Comparison of ENCODE assay signal across 5 cellular contexts in the genomic region with DNA sequence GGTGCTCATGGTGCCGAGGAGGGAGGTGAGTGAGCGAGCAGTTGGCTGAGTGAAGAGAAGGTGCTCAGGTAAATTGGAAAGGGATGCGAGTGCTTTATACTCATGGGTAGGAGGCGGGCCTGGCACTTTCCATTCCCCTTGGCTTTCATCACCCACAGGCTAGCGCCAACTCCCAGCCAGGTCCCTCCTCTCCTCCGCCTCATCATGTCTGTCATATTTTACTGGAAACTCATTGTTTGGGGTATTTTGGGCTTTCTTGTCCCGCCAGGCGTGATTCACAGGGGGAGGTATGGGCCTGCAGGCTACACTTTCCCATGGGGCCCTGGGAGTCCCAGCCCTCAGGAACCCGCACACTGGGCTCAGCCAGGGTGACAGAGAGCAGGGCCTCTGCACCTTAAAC. TPM values are rescaled to one million over a fixed set of nuclear protein-coding genes. Genes with fewer than 3 reads are reported as not detected.
"Had no signal": no experiment of that assay in that cellular context is flagged by ENCODE, and none has a peak within 500 bp of the region (broad histone marks: within the 10 kb centered on the region; RNA-seq: fewer than 3 reads in every experiment).

No MANE protein-coding gene starts in this region.

RNA-seq across cellular contexts. Expression of a gene that starts 26.8 kb away (rescaled TPM):
- total RNA-seq: MCF 10A, OCI-LY7, RPMI7951, SJCRH30, SK-MEL-5 had no signal
